In genomic region chr17:82574041-82574440, GRCh38 we compare ENCODE assay signal across 7 cellular contexts.
"Had no signal": no experiment of that assay in that cellular context is flagged by ENCODE, and none has a peak within 500 bp of the region (broad histone marks: within the 10 kb centered on the region; RNA-seq: fewer than 3 reads in every experiment).

No MANE protein-coding gene starts in this region.

- H3K4me3 ChIP-seq: GM23248, HAP-1, K562 had no signal

- ATAC-seq: HCT116, K562 had no signal

- H3K9me3 ChIP-seq: HAP-1 had no signal

- DNase-seq: GM23248, GOT3, IMR-90, KG1 had no signal

- H3K27ac ChIP-seq: GM23248 had no signal

- H3K9ac ChIP-seq: GM23248 had no signal

- H3K4me1 ChIP-seq: HAP-1 had no signal

- H2AFZ ChIP-seq: GM23248 had no signal
